In the genomic region with DNA sequence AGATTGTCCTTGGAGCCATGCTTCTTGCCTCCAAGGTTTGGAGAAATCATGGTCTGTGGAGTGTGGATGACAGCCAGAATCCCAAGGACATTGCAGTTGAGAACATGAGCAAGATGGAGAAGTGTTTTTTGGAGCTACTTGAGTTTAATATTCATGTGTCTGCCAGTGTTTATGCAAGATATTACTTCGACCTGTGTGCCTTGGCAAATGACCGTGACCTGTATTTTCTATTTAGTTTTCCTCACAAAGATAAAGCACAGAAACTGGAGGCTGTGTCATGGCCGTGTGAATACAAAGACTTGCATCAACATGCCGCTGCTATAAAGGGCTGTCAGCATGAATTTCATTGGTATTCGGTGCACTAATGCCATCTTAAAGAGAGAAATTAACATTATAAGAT, we compare ENCODE assay signal across 28 cellular contexts. TPM values are rescaled to one million over a fixed set of nuclear protein-coding genes. Genes with fewer than 3 reads are reported as not detected.
DNase-seq lines count a peak whose midpoint lies in the region; ATAC-seq, FAIRE-seq and TF ChIP-seq lines count a peak whose summit lies in the region.
"Had no signal": no experiment of that assay in that cellular context is flagged by ENCODE, and none has a peak within 500 bp of the region (broad histone marks: within the 10 kb centered on the region; RNA-seq: fewer than 3 reads in every experiment).

No MANE protein-coding gene starts in this region.

- H3K4me3 ChIP-seq in BLaER1 treated with 17β-estradiol and CSF1 and Interleukin-3, amounts not matched to agents 10 nM and 100 nM: no peak overlapping the region
- H3K4me3 ChIP-seq in ovary: no peak overlapping the region
- H3K4me3 ChIP-seq: A549, breast epithelium, HAP-1, left ventricle myocardium inferior, upper lobe of right lung had no signal

- H3K9ac ChIP-seq in BLaER1 treated with 17β-estradiol and CSF1 and Interleukin-3, amounts not matched to agents 10 nM and 100 nM: no peak overlapping the region

- TF ChIP-seq EP300 in ovary (IDR thresholded peaks at IDR 0.05): no peak

- H3K27ac ChIP-seq in BLaER1 treated with 17β-estradiol and CSF1 and Interleukin-3, amounts not matched to agents 10 nM and 100 nM: peak overlapping the region in 1 of 11 experiments; percentile 25; a peak in 2 of 22 replicates
- H3K27ac ChIP-seq in ovary: peak overlapping the region in 1 of 2 donors; percentile 68
- H3K27ac ChIP-seq: A549, breast epithelium, left ventricle myocardium inferior, upper lobe of right lung had no signal

- peaks cover 89 to 99% (median 94%) of the 10 kb centered on the region in 10 experiments for H3K4me1 ChIP-seq in BLaER1 treated with 17β-estradiol and CSF1 and Interleukin-3, amounts not matched to agents 10 nM and 100 nM
- peaks cover 55% of the 10 kb centered on the region for H3K4me1 ChIP-seq in ovary (ENCODE audit: insufficient read depth)

- no peak for DNase-seq in effector memory CD8-positive, alpha-beta T cell
- DNase-seq in ovary: peak in 3 of 5 donors; percentile 37 to 50 (median 39)
- no peak for DNase-seq in activated CD4-positive, alpha-beta memory T cell treated with anti-CD3 and anti-CD28 coated beads for 36 hours
- DNase-seq in medulla oblongata (ENCODE audit: extremely low spot score): no peak
- DNase-seq in globus pallidus (ENCODE audit: low spot score): no peak
- no peak for DNase-seq in GM12891 (ENCODE audit: insufficient read length, low spot score)
- DNase-seq: activated CD8-positive, alpha-beta T cell treated with anti-CD3 and anti-CD28 coated beads for 36 hours; activated naive CD4-positive, alpha-beta T cell treated with anti-CD3 and anti-CD28 coated beads, Interleukin-2, amount 50 U/mL, for 16 hours; amniotic stem cell; CD4-positive, alpha-beta memory T cell; DMS 273 treated with DMSO at 0.1 percent for 48 hours; Kasumi-1; left ventricle myocardium inferior; NCI-H1417 treated with DMSO at 0.1 percent for 48 hours; NCI-H345; NCI-H69; SHP77; substantia nigra; T-helper 2 cell; upper lobe of right lung had no signal

- H3K36me3 Mint-ChIP-seq in IgD-negative memory B cell: peaks cover 2% of the 10 kb centered on the region
- peaks cover 44% of the 10 kb centered on the region for H3K36me3 Mint-ChIP-seq in effector memory CD8-positive, alpha-beta T cell (ENCODE audit: insufficient read depth)
- peaks cover 7% of the 10 kb centered on the region for H3K36me3 Mint-ChIP-seq in activated CD4-positive, alpha-beta memory T cell treated with anti-CD3 and anti-CD28 coated beads for 36 hours
- H3K36me3 Mint-ChIP-seq: natural killer cell treated with Interleukin-12 subunit alpha and Interleukin-12 subunit beta and Interleukin-15 and Interleukin-18, amount 100 ng/mL, for 72 hours had no signal

- no peak for TF ChIP-seq CTCF in ovary (IDR thresholded peaks at IDR 0.05)

- H3K9me3 ChIP-seq in BLaER1 treated with 17β-estradiol and CSF1 and Interleukin-3, amounts not matched to agents 10 nM and 100 nM (replicated peaks in 1 of 11): no peaks in the 10 kb centered on the region
- no peaks in the 10 kb centered on the region for H3K9me3 ChIP-seq in ovary
- H3K9me3 ChIP-seq: A549, breast epithelium, HAP-1, left ventricle myocardium inferior, upper lobe of right lung had no signal

- CTCF ChIA-PET in activated CD4-positive, alpha-beta memory T cell treated with anti-CD3 and anti-CD28 coated beads for 36 hours (lab: Charles Lee): no interaction called here

- peaks cover 70 to 83% (median 81%) of the 10 kb centered on the region in 3 donors for H3K4me1 Mint-ChIP-seq in IgD-negative memory B cell
- peaks cover 39 to 70% of the 10 kb centered on the region in 2 donors for H3K4me1 Mint-ChIP-seq in effector memory CD8-positive, alpha-beta T cell (ENCODE audit: low read depth in 2 of 2)
- H3K4me1 Mint-ChIP-seq in activated CD4-positive, alpha-beta memory T cell treated with anti-CD3 and anti-CD28 coated beads for 36 hours (ENCODE audit: low read depth): peaks cover 68% of the 10 kb centered on the region

- WGBS in ovary, 3 donors: 7 to 36% (median 24%) methylated on average over 5 of the region's 5 CpGs

- peaks cover 26 to 89% (median 61%) of the 10 kb centered on the region in 11 experiments for H3K36me3 ChIP-seq in BLaER1 treated with 17β-estradiol and CSF1 and Interleukin-3, amounts not matched to agents 10 nM and 100 nM
- H3K36me3 ChIP-seq in ovary: no peaks in the 10 kb centered on the region
- H3K36me3 ChIP-seq: breast epithelium, left ventricle myocardium inferior had no signal

- peak overlapping the region; percentile 7 to 87 (median 63); a peak in 18 of 22 replicates for H3K4me2 ChIP-seq in BLaER1 treated with 17β-estradiol and CSF1 and Interleukin-3, amounts not matched to agents 10 nM and 100 nM
- H3K4me2 ChIP-seq: A549 had no signal

- H3K27me3 Mint-ChIP-seq in IgD-negative memory B cell: no peaks in the 10 kb centered on the region
- no peaks in the 10 kb centered on the region for H3K27me3 Mint-ChIP-seq in effector memory CD8-positive, alpha-beta T cell
- no peaks in the 10 kb centered on the region for H3K27me3 Mint-ChIP-seq in activated CD4-positive, alpha-beta memory T cell treated with anti-CD3 and anti-CD28 coated beads for 36 hours
- H3K27me3 Mint-ChIP-seq: activated CD8-positive, alpha-beta T cell treated with anti-CD3 and anti-CD28 coated beads for 36 hours; CD4-positive, alpha-beta memory T cell; natural killer cell treated with Interleukin-12 subunit alpha and Interleukin-12 subunit beta and Interleukin-15 and Interleukin-18, amount 100 ng/mL, for 72 hours had no signal

- no peaks in the 10 kb centered on the region for H3K27me3 ChIP-seq in BLaER1 treated with 17β-estradiol and CSF1 and Interleukin-3, amounts not matched to agents 10 nM and 100 nM
- H3K27me3 ChIP-seq in ovary: no peaks in the 10 kb centered on the region
- H3K27me3 ChIP-seq: breast epithelium, upper lobe of right lung had no signal

- intact Hi-C loops in ovary (cut with DNase I): loop anchor here in 1 of 4 donors (10.0 kb wide), 1 partner anchor 54 kb away; the partner anchor contains the start of genes EARS2 and UBFD1
- intact Hi-C loops in activated CD4-positive, alpha-beta memory T cell treated with anti-CD3 and anti-CD28 coated beads for 36 hours (cut with micrococcal nuclease): loop anchor here (5.0 to 10.0 kb wide), 3 partner anchors 96 to 174 kb away; partner anchors contain the start of genes DCTN5, NDUFAB1, PALB2 and PLK1

- no peak for ATAC-seq in effector memory CD8-positive, alpha-beta T cell (replicated peaks)
- ATAC-seq: A549; activated CD8-positive, alpha-beta T cell treated with anti-CD3 and anti-CD28 coated beads for 36 hours; natural killer cell treated with Interleukin-12 subunit alpha and Interleukin-12 subunit beta and Interleukin-15 and Interleukin-18, amount 100 ng/mL, for 72 hours; stimulated activated effector memory CD8-positive, alpha-beta T cell treated with anti-CD3 and anti-CD28 coated beads, Interleukin-12 subunit alpha, Interleukin-12 subunit beta, amount 100 ng/mL, for 72 hours had no signal

- POLR2A ChIA-PET in activated CD4-positive, alpha-beta memory T cell treated with anti-CD3 and anti-CD28 coated beads for 36 hours (lab: Charles Lee): no interaction called here

- no peak for FAIRE-seq in GM12891 (lab: Jason Lieb, UNC)
- FAIRE-seq: A549 had no signal

- H3K9me3 Mint-ChIP-seq in IgD-negative memory B cell: no peaks in the 10 kb centered on the region
- H3K9me3 Mint-ChIP-seq in effector memory CD8-positive, alpha-beta T cell: no peaks in the 10 kb centered on the region
- no peaks in the 10 kb centered on the region for H3K9me3 Mint-ChIP-seq in activated CD4-positive, alpha-beta memory T cell treated with anti-CD3 and anti-CD28 coated beads for 36 hours
- H3K9me3 Mint-ChIP-seq: activated CD8-positive, alpha-beta T cell treated with anti-CD3 and anti-CD28 coated beads for 36 hours; activated T-helper 2 cell treated with anti-CD3 and anti-CD28 coated beads, Interferon-gamma antibody, Interleukin-2, Interleukin-4, amounts not matched to agents 10 μg/mL and 5 μg/mL and 100 μg/mL, durations not matched to agents 14 hours and 24 hours and 36 hours; CD4-positive, alpha-beta memory T cell; natural killer cell treated with Interleukin-12 subunit alpha and Interleukin-12 subunit beta and Interleukin-15 and Interleukin-18, amount 100 ng/mL, for 72 hours; stimulated activated effector memory CD8-positive, alpha-beta T cell treated with anti-CD3 and anti-CD28 coated beads, Interleukin-12 subunit alpha, Interleukin-12 subunit beta, amount 100 ng/mL, for 72 hours had no signal

- H3K4me3 Mint-ChIP-seq in IgD-negative memory B cell: peak overlapping the region in 2 of 4 donors; percentile 48 to 81
- no peak overlapping the region for H3K4me3 Mint-ChIP-seq in effector memory CD8-positive, alpha-beta T cell
- no peak overlapping the region for H3K4me3 Mint-ChIP-seq in activated CD4-positive, alpha-beta memory T cell treated with anti-CD3 and anti-CD28 coated beads for 36 hours
- H3K4me3 Mint-ChIP-seq: activated CD8-positive, alpha-beta T cell treated with anti-CD3 and anti-CD28 coated beads for 36 hours; CD4-positive, alpha-beta memory T cell; natural killer cell treated with Interleukin-12 subunit alpha and Interleukin-12 subunit beta and Interleukin-15 and Interleukin-18, amount 100 ng/mL, for 72 hours; stimulated activated effector memory CD8-positive, alpha-beta T cell treated with anti-CD3 and anti-CD28 coated beads, Interleukin-12 subunit alpha, Interleukin-12 subunit beta, amount 100 ng/mL, for 72 hours had no signal

- H3K27ac Mint-ChIP-seq in IgD-negative memory B cell: peak overlapping the region; percentile 24 to 94 (median 92)
- peak overlapping the region; percentile 12 to 25 for H3K27ac Mint-ChIP-seq in effector memory CD8-positive, alpha-beta T cell
- H3K27ac Mint-ChIP-seq in activated CD4-positive, alpha-beta memory T cell treated with anti-CD3 and anti-CD28 coated beads for 36 hours: no peak overlapping the region
- H3K27ac Mint-ChIP-seq: activated CD8-positive, alpha-beta T cell treated with anti-CD3 and anti-CD28 coated beads for 36 hours; activated T-helper 2 cell treated with anti-CD3 and anti-CD28 coated beads, Interferon-gamma antibody, Interleukin-2, Interleukin-4, amounts not matched to agents 10 μg/mL and 5 μg/mL and 100 μg/mL, durations not matched to agents 14 hours and 24 hours and 36 hours; CD4-positive, alpha-beta memory T cell; stimulated activated effector memory CD8-positive, alpha-beta T cell treated with anti-CD3 and anti-CD28 coated beads, Interleukin-12 subunit alpha, Interleukin-12 subunit beta, amount 100 ng/mL, for 72 hours had no signal

- peaks cover 92 to 100% (median 100%) of the 10 kb centered on the region in 11 experiments for H4K20me1 ChIP-seq in BLaER1 treated with 17β-estradiol and CSF1 and Interleukin-3, amounts not matched to agents 10 nM and 100 nM

- TF ChIP-seq POLR2A in ovary (IDR thresholded peaks at IDR 0.05) (no peak), GM12891 (IDR thresholded peaks at IDR 0.05; ENCODE audit: low read depth, low read length) (no peak)

RNA-seq across cellular contexts. Expression of gene GGA2, which starts 9.0 kb away (rescaled TPM):
- polyA plus RNA-seq in IgD-negative memory B cell: 219 TPM
- 100 to 1,000 TPM in 1 of 7 donors, 10 to 100 TPM in 6; 27.1 to 111 (median 83.3) TPM for total RNA-seq in ovary
- 100 to 1,000 TPM in 1 of 2 donors, 10 to 100 TPM in 1; 36.3 to 141 TPM for polyA plus RNA-seq in ovary
- total RNA-seq in activated CD4-positive, alpha-beta memory T cell treated with anti-CD3 and anti-CD28 coated beads for 36 hours: 10 to 100 TPM; 73.3 to 75.1 TPM
- 65.5 TPM for polyA plus RNA-seq in GM12891 (2012; ENCODE audit: low read depth, missing spikeins)

RNA-seq across cellular contexts. Expression of gene COG7, which starts 48.3 kb away (rescaled TPM):
- polyA plus RNA-seq in IgD-negative memory B cell (7.1 TPM), ovary (10 to 100 TPM; 13.8 to 15.1 TPM)
- 10 to 100 TPM; 16.5 to 21.5 (median 19.3) TPM for total RNA-seq in ovary
- 10 to 100 TPM; 17.0 to 18.1 TPM for total RNA-seq in activated CD4-positive, alpha-beta memory T cell treated with anti-CD3 and anti-CD28 coated beads for 36 hours
- polyA plus RNA-seq in GM12891 (2012; ENCODE audit: low read depth, missing spikeins): 8.2 TPM

RNA-seq across cellular contexts. Expression of gene EARS2, which starts 55.9 kb away (rescaled TPM):
- polyA plus RNA-seq in IgD-negative memory B cell (14.4 TPM), ovary (10 to 100 TPM in 1 of 2 donors, 1 to 10 TPM in 1; 9.5 to 26.7 TPM)
- 10 to 100 TPM; 11.1 to 29.0 (median 18.5) TPM for total RNA-seq in ovary
- 10 to 100 TPM; 21.6 to 23.6 TPM for total RNA-seq in activated CD4-positive, alpha-beta memory T cell treated with anti-CD3 and anti-CD28 coated beads for 36 hours
- 16.2 TPM for polyA plus RNA-seq in GM12891 (2012; ENCODE audit: low read depth, missing spikeins)

RNA-seq across cellular contexts. Expression of gene UBFD1, which starts 56.2 kb away (rescaled TPM):
- polyA plus RNA-seq in IgD-negative memory B cell (12.4 TPM), ovary (10 to 100 TPM; 13.8 to 55.1 TPM)
- total RNA-seq in ovary: 10 to 100 TPM; 45.2 to 67.4 (median 54.0) TPM
- total RNA-seq in activated CD4-positive, alpha-beta memory T cell treated with anti-CD3 and anti-CD28 coated beads for 36 hours: 10 to 100 TPM; 53.9 to 54.4 TPM
- 18.7 TPM for polyA plus RNA-seq in GM12891 (2012; ENCODE audit: low read depth, missing spikeins)

Comparison
In these comparisons a context has a peak if more than half of its experiments do, and no peak if none do; other contexts are left out.
1. DNase-seq: peak in ovary (3 of 5); none in effector memory CD8-positive, alpha-beta T cell (0 of 3), activated CD4-positive, alpha-beta memory T cell treated with anti-CD3 and anti-CD28 coated beads for 36 hours (single experiment), medulla oblongata (single experiment), globus pallidus (single experiment) and GM12891 (single experiment).